ENCODE assay signal across 8 cellular contexts in the genomic region with DNA sequence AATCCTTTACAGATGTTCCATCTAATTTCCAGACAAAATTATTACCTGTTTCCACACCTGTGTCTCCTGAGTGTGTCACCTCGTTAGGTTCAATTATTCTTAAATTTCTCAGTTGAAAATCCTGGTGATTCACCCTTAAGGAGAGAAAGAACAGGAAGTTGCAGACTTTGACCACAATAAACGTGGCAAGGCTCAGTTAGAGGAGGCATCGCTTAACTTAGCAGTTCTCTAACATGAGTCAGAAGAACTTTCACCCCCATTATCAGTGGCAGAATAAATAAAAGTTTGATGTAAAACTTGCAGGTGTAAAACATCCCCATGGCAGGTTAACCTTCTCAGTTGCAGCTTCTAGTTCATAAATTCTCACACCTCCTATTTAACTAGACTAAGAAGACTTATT. TPM values are rescaled to one million over a fixed set of nuclear protein-coding genes. Genes with fewer than 3 reads are reported as not detected.
DNase-seq lines count a peak whose midpoint lies in the region; ATAC-seq and TF ChIP-seq lines count a peak whose summit lies in the region.

No MANE protein-coding gene starts in this region.

- POLR2A ChIA-PET in WTC11 (lab: Charles Lee), result no interaction called here

- H3K4me3 ChIP-seq in epithelial cell of esophagus (ENCODE audit: low read length), result no peak overlapping the region

- H3K4me3 Mint-ChIP-seq in T-helper 1 cell treated with Interleukin-12 subunit alpha and Interleukin-12 subunit beta and Interleukin-4 antibody, amounts not matched to agents 30 μg/mL and 1 μg/mL, for 36 hours, result peak overlapping the region; percentile 30
- H3K4me3 Mint-ChIP-seq in WTC11, result no peak overlapping the region

- DNase-seq in EL (peak; percentile 88), epithelial cell of esophagus (ENCODE audit: low read depth) (peak; percentile 95), NCI-H345 (lab: John Stamatoyannopoulos, UW) (no peak), WTC11 (ENCODE audit: low spot score) (no peak), GM13976 (ENCODE audit: low spot score) (no peak)
- DNase-seq in stimulated activated CD4-positive, alpha-beta T cell treated with anti-CD3 and anti-CD28 coated beads, Interleukin-4, amount 100 ng/mL, for 24 hours, result peak; percentile 56

- CTCF ChIA-PET in WTC11 (lab: Charles Lee), result interaction anchor here (1.9 kb wide), 1 partner anchor 31 kb away, joined by 4 read pairs; no protein-coding TSS in a partner anchor

- peak overlapping the region; percentile 82 for H3K27ac Mint-ChIP-seq in T-helper 1 cell treated with Interleukin-12 subunit alpha and Interleukin-12 subunit beta and Interleukin-4 antibody, amounts not matched to agents 30 μg/mL and 1 μg/mL, for 36 hours
- no peak overlapping the region for H3K27ac Mint-ChIP-seq in WTC11

- ATAC-seq in HG03354 (IDR thresholded peaks at IDR 0.05; ENCODE audit: poor library complexity, severe bottlenecking, unreplicated experiment) (peak; percentile 17), WTC11 (no peak)

- H3K27me3 Mint-ChIP-seq in T-helper 1 cell treated with Interleukin-12 subunit alpha and Interleukin-12 subunit beta and Interleukin-4 antibody, amounts not matched to agents 30 μg/mL and 1 μg/mL, for 36 hours (ENCODE audit: low read depth), result no peaks in the 10 kb centered on the region
- H3K27me3 Mint-ChIP-seq in WTC11 (ENCODE audit: low read depth), result no peaks in the 10 kb centered on the region

- in situ Hi-C loops in GM13976 (cut with MboI; ENCODE audit: low sequenced_read_pairs, unreplicated experiment), result no loop called here

- H3K36me3 Mint-ChIP-seq in T-helper 1 cell treated with Interleukin-12 subunit alpha and Interleukin-12 subunit beta and Interleukin-4 antibody, amounts not matched to agents 30 μg/mL and 1 μg/mL, for 36 hours (ENCODE audit: low read depth), result peaks cover 43% of the 10 kb centered on the region
- peaks cover 12% of the 10 kb centered on the region for H3K36me3 Mint-ChIP-seq in WTC11

- H3K4me1 Mint-ChIP-seq in T-helper 1 cell treated with Interleukin-12 subunit alpha and Interleukin-12 subunit beta and Interleukin-4 antibody, amounts not matched to agents 30 μg/mL and 1 μg/mL, for 36 hours (ENCODE audit: low read depth), result peaks cover 62% of the 10 kb centered on the region
- H3K4me1 Mint-ChIP-seq in WTC11, result peaks cover 39% of the 10 kb centered on the region

- no peak for TF ChIP-seq CTCF in epithelial cell of esophagus (IDR thresholded peaks at IDR 0.05; ENCODE audit: insufficient read depth, low read depth, low read length, missing control alignments)
- TF ChIP-seq CTCF in WTC11 (IDR thresholded peaks at IDR 0.05), result no peak
- TF ChIP-seq CTCF in GM13976 (IDR thresholded peaks at IDR 0.05; ENCODE audit: borderline replicate concordance, control extremely low read depth, extremely low read depth, insufficient read depth, missing control alignments), result no peak

- no peaks in the 10 kb centered on the region for H3K9me3 Mint-ChIP-seq in T-helper 1 cell treated with Interleukin-12 subunit alpha and Interleukin-12 subunit beta and Interleukin-4 antibody, amounts not matched to agents 30 μg/mL and 1 μg/mL, for 36 hours
- H3K9me3 Mint-ChIP-seq in WTC11, result no peaks in the 10 kb centered on the region

TF ChIP-seq in WTC11, 78 proteins besides CTCF, POLR2A, EP300 and RAD21:
- TF ChIP-seq, protein P1, sequence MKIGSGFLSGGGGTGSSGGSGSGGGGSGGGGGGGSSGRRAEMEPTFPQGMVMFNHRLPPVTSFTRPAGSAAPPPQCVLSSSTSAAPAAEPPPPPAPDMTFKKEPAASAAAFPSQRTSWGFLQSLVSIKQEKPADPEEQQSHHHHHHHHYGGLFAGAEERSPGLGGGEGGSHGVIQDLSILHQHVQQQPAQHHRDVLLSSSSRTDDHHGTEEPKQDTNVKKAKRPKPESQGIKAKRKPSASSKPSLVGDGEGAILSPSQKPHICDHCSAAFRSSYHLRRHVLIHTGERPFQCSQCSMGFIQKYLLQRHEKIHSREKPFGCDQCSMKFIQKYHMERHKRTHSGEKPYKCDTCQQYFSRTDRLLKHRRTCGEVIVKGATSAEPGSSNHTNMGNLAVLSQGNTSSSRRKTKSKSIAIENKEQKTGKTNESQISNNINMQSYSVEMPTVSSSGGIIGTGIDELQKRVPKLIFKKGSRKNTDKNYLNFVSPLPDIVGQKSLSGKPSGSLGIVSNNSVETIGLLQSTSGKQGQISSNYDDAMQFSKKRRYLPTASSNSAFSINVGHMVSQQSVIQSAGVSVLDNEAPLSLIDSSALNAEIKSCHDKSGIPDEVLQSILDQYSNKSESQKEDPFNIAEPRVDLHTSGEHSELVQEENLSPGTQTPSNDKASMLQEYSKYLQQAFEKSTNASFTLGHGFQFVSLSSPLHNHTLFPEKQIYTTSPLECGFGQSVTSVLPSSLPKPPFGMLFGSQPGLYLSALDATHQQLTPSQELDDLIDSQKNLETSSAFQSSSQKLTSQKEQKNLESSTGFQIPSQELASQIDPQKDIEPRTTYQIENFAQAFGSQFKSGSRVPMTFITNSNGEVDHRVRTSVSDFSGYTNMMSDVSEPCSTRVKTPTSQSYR (CRISPR knock-in tag; IDR thresholded peaks at IDR 0.05), result no peak
- TF ChIP-seq ZNF232 (CRISPR knock-in tag; IDR thresholded peaks at IDR 0.05), result no peak
- TF ChIP-seq JAZF1 (CRISPR knock-in tag; IDR thresholded peaks at IDR 0.05), result no peak
- TF ChIP-seq, protein P2, sequence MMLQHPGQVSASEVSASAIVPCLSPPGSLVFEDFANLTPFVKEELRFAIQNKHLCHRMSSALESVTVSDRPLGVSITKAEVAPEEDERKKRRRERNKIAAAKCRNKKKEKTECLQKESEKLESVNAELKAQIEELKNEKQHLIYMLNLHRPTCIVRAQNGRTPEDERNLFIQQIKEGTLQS (CRISPR knock-in tag; conservative IDR thresholded peaks at IDR 0.05), result no peak
- TF ChIP-seq SMAD3 (CRISPR knock-in tag; IDR thresholded peaks at IDR 0.05; ENCODE audit: borderline replicate concordance), result no peak

RNA-seq across cellular contexts. Expression of a gene that starts 8.3 kb away (rescaled TPM):
- 57.1 to 60.2 TPM (median 59.3 TPM) in 3 replicates for total RNA-seq in WTC11 (2021)

Comparison
In these comparisons a context has a peak if more than half of its experiments do, and no peak if none do; other contexts are left out.
1. DNase-seq: peak in EL (single experiment), epithelial cell of esophagus (single experiment) and stimulated activated CD4-positive, alpha-beta T cell treated with anti-CD3 and anti-CD28 coated beads, Interleukin-4, amount 100 ng/mL, for 24 hours (single experiment); none in NCI-H345 (single experiment), WTC11 (single experiment) and GM13976 (single experiment).